ENCODE assay signal across 16 cellular contexts in the genomic region with DNA sequence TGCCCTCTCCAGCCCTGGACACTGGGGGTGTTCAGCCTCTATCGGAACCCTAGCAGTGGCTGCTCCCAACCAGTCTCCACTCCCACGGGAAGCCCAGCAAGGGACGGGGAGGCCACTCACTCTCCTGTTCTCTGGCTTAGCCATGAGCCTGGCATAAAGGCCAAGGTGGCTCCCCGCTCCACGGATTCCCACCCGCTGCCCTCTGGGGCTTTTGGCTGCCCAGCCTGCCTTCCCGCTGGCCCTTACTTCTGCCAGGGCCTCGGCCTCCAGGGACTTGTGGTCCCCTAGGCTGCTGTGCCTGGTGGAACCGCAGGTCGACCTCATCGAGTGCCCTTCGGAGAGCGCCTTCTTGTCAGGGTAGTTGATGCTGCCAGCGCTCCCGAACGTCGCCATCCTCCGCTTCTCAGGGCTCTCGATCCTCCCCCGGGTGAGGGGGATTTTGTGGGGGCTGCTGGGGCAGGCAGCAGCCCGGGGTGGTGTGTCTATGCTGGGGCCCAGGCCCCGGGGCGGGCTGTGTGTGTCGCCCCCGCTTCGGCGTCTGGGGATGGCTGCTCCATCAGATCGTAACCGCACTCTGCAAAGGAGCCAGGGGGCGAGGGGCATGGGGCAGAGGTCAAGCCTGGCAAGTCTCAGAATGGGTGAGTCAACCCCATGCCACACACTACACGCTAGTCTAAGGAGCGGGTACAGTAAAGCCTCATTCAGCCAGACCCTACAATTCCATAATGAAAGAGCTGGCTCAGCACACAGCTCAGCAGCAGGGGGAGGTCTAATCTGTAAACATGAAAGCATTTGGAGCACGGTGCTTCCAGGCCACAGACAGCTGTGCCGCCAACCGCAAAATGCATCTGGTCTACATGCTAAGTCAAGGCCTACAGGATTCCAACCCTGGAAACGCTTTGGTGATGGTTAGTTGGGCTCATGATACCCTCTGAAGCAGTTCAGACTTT. TPM values are rescaled to one million over a fixed set of nuclear protein-coding genes. Genes with fewer than 3 reads are reported as not detected.
DNase-seq lines count a peak whose midpoint lies in the region; ATAC-seq, FAIRE-seq and TF ChIP-seq lines count a peak whose summit lies in the region.
"Had no signal": no experiment of that assay in that cellular context is flagged by ENCODE, and none has a peak within 500 bp of the region (broad histone marks: within the 10 kb centered on the region; RNA-seq: fewer than 3 reads in every experiment).

No MANE protein-coding gene starts in this region.

- DNase-seq in AG09309 (ENCODE audit: low read depth), result peak; percentile 72
- DNase-seq in HT1080 (ENCODE audit: low read depth), result peak; percentile 35
- DNase-seq in K562 (ENCODE audit: extremely low read depth in 1 of 4, low spot score in 3 of 4), result no peak
- peak; percentile 70 for DNase-seq in mesenchymal stem cell
- DNase-seq in LoVo (ENCODE audit: low spot score), result no peak
- DNase-seq in activated naive CD4-positive, alpha-beta T cell treated with anti-CD3 and anti-CD28 coated beads for 36 hours, result no peak
- DNase-seq: foreskin keratinocyte; OCI-M1; stimulated activated CD4-positive, alpha-beta T cell treated with anti-CD3 and anti-CD28 coated beads, Interleukin-2, amount 100 ng/mL, for 24 hours; stimulated activated CD8-positive, alpha-beta memory T cell treated with anti-CD3 and anti-CD28 coated beads, Interleukin-4, amount 100 ng/mL, for 48 hours had no signal

- no peak for FAIRE-seq in K562 (lab: Jason Lieb, UNC)
- FAIRE-seq: H1 had no signal

- H3K9me3 ChIP-seq in K562 (replicated peaks; ENCODE audit: control insufficient read depth, insufficient read depth, low read depth, low read length), result peaks cover 6% of the 10 kb centered on the region
- no peaks in the 10 kb centered on the region for H3K9me3 ChIP-seq in mesenchymal stem cell (ENCODE audit: control insufficient read depth, low read length)
- H3K9me3 ChIP-seq: ascending aorta had no signal

- H3K27ac ChIP-seq in K562 (ENCODE audit: extremely low read depth, low read depth, low read length) (no peak overlapping the region), mesenchymal stem cell (ENCODE audit: low read length, poor library complexity, severe bottlenecking) (no peak overlapping the region)
- H3K27ac ChIP-seq: ascending aorta, foreskin keratinocyte had no signal

- H3K9ac ChIP-seq in K562 (ENCODE audit: insufficient read depth in 1 of 2, low read depth in 2 of 2, low read length in 2 of 2) (no peak overlapping the region), mesenchymal stem cell (ENCODE audit: low read length) (no peak overlapping the region)

- H3K4me3 ChIP-seq in AG09309 (ENCODE audit: control insufficient read depth, low read depth, low read length) (no peak overlapping the region), K562 (no peak overlapping the region), mesenchymal stem cell (ENCODE audit: insufficient read depth in 1 of 2, low read depth in 1 of 2, low read length in 2 of 2) (no peak overlapping the region)
- H3K4me3 ChIP-seq: ascending aorta, lung had no signal

- H4K20me1 ChIP-seq in K562 (replicated peaks; ENCODE audit: control insufficient read depth, insufficient read depth, low read length), result peaks cover 4% of the 10 kb centered on the region

- no peaks in the 10 kb centered on the region for H3K79me1 ChIP-seq in mesenchymal stem cell (replicated peaks; ENCODE audit: low read length, poor library complexity, severe bottlenecking)

- TF ChIP-seq POLR2A in K562 (conservative IDR thresholded peaks at IDR 0.05), result no peak

- H3K23ac ChIP-seq in mesenchymal stem cell (ENCODE audit: low read length in 2 of 2), result no peak overlapping the region

- TF ChIP-seq RAD21 in K562 (CRISPR knock-in tag; conservative IDR thresholded peaks at IDR 0.05 in 1 of 2, IDR thresholded peaks at IDR 0.05 in 1 of 2), result no peak

- no peaks in the 10 kb centered on the region for H3K79me2 ChIP-seq in K562 (ENCODE audit: control insufficient read depth, insufficient read depth, low read length)

- H3K27me3 ChIP-seq in K562 (ENCODE audit: control insufficient read depth in 2 of 2, insufficient read depth in 2 of 2, low read length in 2 of 2) (peaks cover 55 to 82% of the 10 kb centered on the region in 2 experiments), mesenchymal stem cell (ENCODE audit: control insufficient read depth in 1 of 2, insufficient read depth in 1 of 2, low read length in 2 of 2) (peaks cover 0 to 19% of the 10 kb centered on the region in 2 experiments)
- H3K27me3 ChIP-seq: ascending aorta, foreskin keratinocyte had no signal

- H3K4ac ChIP-seq in mesenchymal stem cell (ENCODE audit: low read depth in 1 of 2, low read length in 2 of 2), result no peak overlapping the region

- H3K14ac ChIP-seq in mesenchymal stem cell (ENCODE audit: low read length in 2 of 2), result no peak overlapping the region

- H3K4me1 ChIP-seq in K562 (replicated peaks in 1 of 2; ENCODE audit: control insufficient read depth in 2 of 2, insufficient read depth in 2 of 2, low read length in 2 of 2), result peaks cover 0 to 3% of the 10 kb centered on the region in 2 experiments; a peak in 2 of 5 replicates
- H3K4me1 ChIP-seq in mesenchymal stem cell (ENCODE audit: control insufficient read depth, insufficient read depth, low read depth, low read length), result no peaks in the 10 kb centered on the region
- H3K4me1 ChIP-seq: ascending aorta, foreskin keratinocyte had no signal

- BruUV-seq in K562 (replicated peaks; lab: Mats Ljungman, UMichigan), result no TSS peak

- no peaks in the 10 kb centered on the region for H3K27me3 Mint-ChIP-seq in activated naive CD4-positive, alpha-beta T cell treated with anti-CD3 and anti-CD28 coated beads for 36 hours (ENCODE audit: low read depth)

- H3K36me3 Mint-ChIP-seq in activated naive CD4-positive, alpha-beta T cell treated with anti-CD3 and anti-CD28 coated beads for 36 hours (ENCODE audit: low read depth), result no peaks in the 10 kb centered on the region

- ATAC-seq in K562, result no peak
- no peak for ATAC-seq in HG02571 (IDR thresholded peaks at IDR 0.05; ENCODE audit: unreplicated experiment)
- ATAC-seq in HG02763 (IDR thresholded peaks at IDR 0.05; ENCODE audit: unreplicated experiment), result no peak
- ATAC-seq: foreskin keratinocyte had no signal

- no peak overlapping the region for H3K27ac Mint-ChIP-seq in activated naive CD4-positive, alpha-beta T cell treated with anti-CD3 and anti-CD28 coated beads for 36 hours

- no peaks in the 10 kb centered on the region for H3K9me1 ChIP-seq in K562 (ENCODE audit: control insufficient read depth, insufficient read depth, low read length)

- H2AK5ac ChIP-seq in mesenchymal stem cell (ENCODE audit: low read length, severe bottlenecking), result no peak overlapping the region

- H2BK15ac ChIP-seq in mesenchymal stem cell (ENCODE audit: low read depth, poor library complexity, severe bottlenecking), result no peak overlapping the region

- H3K4me2 ChIP-seq in K562 (ENCODE audit: insufficient read depth, low read length) (no peak overlapping the region), mesenchymal stem cell (ENCODE audit: low read length, poor library complexity, severe bottlenecking) (no peak overlapping the region)

- no peak overlapping the region for H3K18ac ChIP-seq in mesenchymal stem cell (ENCODE audit: low read depth in 1 of 2, low read length in 2 of 2)

- 5% methylated on average over 36 of the region's 36 CpGs for WGBS in K562 (ENCODE audit: insufficient coverage, low coverage, missing lambda C conversion rate)
- 92% methylated on average over 36 of the region's 36 CpGs for WGBS in mesenchymal stem cell

- peak; percentile 25 for TF ChIP-seq CTCF in AG09309 (IDR thresholded peaks at IDR 0.05; ENCODE audit: control insufficient read depth, insufficient read depth, low read depth, low read length, missing control alignments)
- TF ChIP-seq CTCF in K562 (IDR thresholded peaks at IDR 0.05 in 2 of 3, conservative IDR thresholded peaks at IDR 0.05 in 1 of 3; ENCODE audit: insufficient read depth in 2 of 3, low read depth in 1 of 3, low read length in 3 of 3), result no peak

- in situ Hi-C loops in K562 (cut with MboI), result no loop called here

- no peak overlapping the region for H2BK120ac ChIP-seq in mesenchymal stem cell (ENCODE audit: low read depth, low read length)

- no peak overlapping the region for H2BK12ac ChIP-seq in mesenchymal stem cell (ENCODE audit: low read length in 2 of 2)

- H4K91ac ChIP-seq in mesenchymal stem cell (ENCODE audit: low read length), result no peak overlapping the region

- H3K4me1 Mint-ChIP-seq in activated naive CD4-positive, alpha-beta T cell treated with anti-CD3 and anti-CD28 coated beads for 36 hours (ENCODE audit: low read depth), result peaks cover 3% of the 10 kb centered on the region

- no peak overlapping the region for H4K8ac ChIP-seq in mesenchymal stem cell (ENCODE audit: low read length)

- H2AFZ ChIP-seq in K562 (ENCODE audit: low read depth, low read length), result no peak overlapping the region
- H2AFZ ChIP-seq in mesenchymal stem cell (ENCODE audit: low read depth, low read length), result no peak overlapping the region

- POLR2A ChIA-PET in K562 (lab: Yijun Ruan, JAX), result no interaction called here

- no peak overlapping the region for H3K4me3 Mint-ChIP-seq in activated naive CD4-positive, alpha-beta T cell treated with anti-CD3 and anti-CD28 coated beads for 36 hours
- H3K4me3 Mint-ChIP-seq: neural crest cell had no signal

- CTCF ChIA-PET in K562 (lab: Yijun Ruan, JAX; ENCODE audit: low intra/inter-chr PET ratio), result no interaction called here
- CTCF ChIA-PET in activated naive CD4-positive, alpha-beta T cell treated with anti-CD3 and anti-CD28 coated beads for 36 hours (lab: Charles Lee), result interaction anchor here (1.4 to 6.9 kb wide), 2 partner anchors 21 to 312 kb away, joined by 3 to 85 read pairs; no protein-coding TSS in a partner anchor

- H3K36me3 ChIP-seq in K562 (ENCODE audit: control insufficient read depth, insufficient read depth, low read length), result no peaks in the 10 kb centered on the region
- H3K36me3 ChIP-seq in mesenchymal stem cell (ENCODE audit: control insufficient read depth in 1 of 2, insufficient read depth in 2 of 2, low read depth in 1 of 2, low read length in 2 of 2), result peaks cover 0 to 17% of the 10 kb centered on the region in 2 experiments
- H3K36me3 ChIP-seq: ascending aorta had no signal

- no peak for TF ChIP-seq EP300 in K562 (IDR thresholded peaks at IDR 0.05; ENCODE audit: low read length)

- H3K9me3 Mint-ChIP-seq in activated naive CD4-positive, alpha-beta T cell treated with anti-CD3 and anti-CD28 coated beads for 36 hours, result no peaks in the 10 kb centered on the region
- H3K9me3 Mint-ChIP-seq: neural crest cell had no signal

- H2BK5ac ChIP-seq in mesenchymal stem cell (ENCODE audit: low read depth, low read length, poor library complexity, severe bottlenecking), result no peak overlapping the region

- intact Hi-C loops in K562 (cut with micrococcal nuclease), result no loop called here
- intact Hi-C loops in activated naive CD4-positive, alpha-beta T cell treated with anti-CD3 and anti-CD28 coated beads for 36 hours (cut with micrococcal nuclease), result no loop called here

RNA-seq across cellular contexts. Expression of a gene that starts 27.3 kb away (rescaled TPM):
- 34.7 and 42.0 TPM in 2 replicates for total RNA-seq in HT1080 (2014; rRNA removed; shearing (Covaris generic))
- polyA plus RNA-seq in HT1080 (2015; cell fraction: cytosol; rRNA removed), result 13.7 and 16.3 TPM in 2 replicates
- polyA plus RNA-seq in HT1080 (2015; cell fraction: nucleus; rRNA removed), result 23.9 and 28.1 TPM in 2 replicates
- 50.6 and 94.1 TPM in 2 replicates for total RNA-seq in K562 (2011; cell fraction: chromatin; rRNA removed; ENCODE audit: low replicate concordance)
- 25.5 and 27.8 TPM in 2 replicates for total RNA-seq in K562 (2011; cell fraction: nucleolus; rRNA removed)
- total RNA-seq in K562 (2011; cell fraction: nucleoplasm; rRNA removed), result 43.8 and 68.4 TPM in 2 replicates
- total RNA-seq in K562 (2014; rRNA removed) (20.1 and 26.7 TPM in 2 replicates), K562 (2014; rRNA removed; fragmentation: Illumina TruSeq; extraction: Trizol) (43.4 and 47.6 TPM in 2 replicates), K562 (2015; rRNA removed; fragmentation: Illumina TruSeq; extraction: Trizol) (31.7 and 34.4 TPM in 2 replicates), K562 (2021) (49.4 and 55.9 TPM in 2 replicates)
- polyA plus RNA-seq in K562 (2011; rRNA removed) (33.2 and 46.3 TPM in 2 replicates), K562 (2014; fragmentation: Illumina TruSeq; extraction: Trizol) (29.3 and 41.4 TPM in 2 replicates), K562 (2014; fragmentation: Nextera tagmentation; extraction: Ambion mirVana) (10 to 100 TPM; 19.2 to 23.2 TPM), K562 (2014; rRNA removed) (26.3 and 29.1 TPM in 2 replicates)
- polyA plus RNA-seq in K562 (2011; cell fraction: cytosol; rRNA removed), result 30.6 and 34.2 TPM in 2 replicates
- polyA plus RNA-seq in K562 (2011; cell fraction: nucleus; rRNA removed), result 42.3 and 48.7 TPM in 2 replicates
- 17.6 and 24.0 TPM in 2 replicates for polyA plus RNA-seq in K562 (2012)
- 52.2 and 61.5 TPM in 2 replicates for polyA minus RNA-seq in K562 (2011; rRNA and poly(A)+ RNA removed)
- 17.5 and 21.3 TPM in 2 replicates for polyA minus RNA-seq in K562 (2011; cell fraction: cytosol; rRNA and poly(A)+ RNA removed)
- 72.3 and 83.2 TPM in 2 replicates for polyA minus RNA-seq in K562 (2011; cell fraction: nucleus; rRNA and poly(A)+ RNA removed)
- 5.3 TPM for polyA plus RNA-seq in mesenchymal stem cell (2013, experiment 1 of 2)
- polyA plus RNA-seq in mesenchymal stem cell (2013, experiment 2 of 2), result 5.5 TPM
- 10 to 100 TPM; 44.5 to 45.4 TPM for total RNA-seq in activated naive CD4-positive, alpha-beta T cell treated with anti-CD3 and anti-CD28 coated beads for 36 hours

Comparison
In these comparisons a context has a peak if more than half of its experiments do, and no peak if none do; other contexts are left out.
1. DNase-seq: peak in AG09309 (single experiment), HT1080 (single experiment) and mesenchymal stem cell (single experiment); none in K562 (0 of 4), LoVo (single experiment) and activated naive CD4-positive, alpha-beta T cell treated with anti-CD3 and anti-CD28 coated beads for 36 hours (single experiment).